ENCODE assay signal across 8 cellular contexts in the genomic region with DNA sequence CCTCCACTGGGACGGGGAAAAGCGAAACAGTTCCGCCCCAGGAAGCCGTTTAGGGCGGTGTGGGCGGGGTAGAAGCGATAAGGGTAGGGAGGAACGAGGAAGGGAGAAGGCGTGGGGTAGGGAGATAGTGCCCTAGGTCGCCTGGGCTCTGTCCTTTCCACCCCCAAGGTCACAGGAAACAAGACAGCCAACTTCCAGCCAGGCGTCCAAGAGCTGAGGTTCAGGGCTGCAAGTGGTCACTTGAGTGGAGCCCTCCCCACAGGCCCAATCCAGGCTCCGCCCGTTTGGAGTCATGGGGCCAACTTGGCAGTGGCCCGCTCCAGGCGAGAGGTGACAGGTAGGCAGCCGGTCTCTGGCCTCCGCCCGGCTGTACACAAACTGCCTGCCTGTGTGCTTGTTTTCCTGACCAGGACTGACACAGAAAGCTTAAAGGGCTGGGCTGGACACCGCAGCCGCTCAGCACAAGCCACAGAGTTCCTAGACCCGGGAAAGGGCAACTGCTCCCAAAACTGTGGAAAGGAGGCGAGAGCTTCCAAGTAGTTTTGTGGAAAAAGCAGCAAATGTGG. TPM values are rescaled to one million over a fixed set of nuclear protein-coding genes. Genes with fewer than 3 reads are reported as not detected.
A peak's percentile ranks its signal among the peaks of the same experiment; 100 is the strongest.
DNase-seq lines count a peak whose midpoint lies in the region; ATAC-seq and TF ChIP-seq lines count a peak whose summit lies in the region.

A gene with protein sequence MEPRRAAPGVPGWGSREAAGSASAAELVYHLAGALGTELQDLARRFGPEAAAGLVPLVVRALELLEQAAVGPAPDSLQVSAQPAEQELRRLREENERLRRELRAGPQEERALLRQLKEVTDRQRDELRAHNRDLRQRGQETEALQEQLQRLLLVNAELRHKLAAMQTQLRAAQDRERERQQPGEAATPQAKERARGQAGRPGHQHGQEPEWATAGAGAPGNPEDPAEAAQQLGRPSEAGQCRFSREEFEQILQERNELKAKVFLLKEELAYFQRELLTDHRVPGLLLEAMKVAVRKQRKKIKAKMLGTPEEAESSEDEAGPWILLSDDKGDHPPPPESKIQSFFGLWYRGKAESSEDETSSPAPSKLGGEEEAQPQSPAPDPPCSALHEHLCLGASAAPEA (minus strand): TSS at position 23 of the 566 bp plus-strand sequence. CDS start 62 bp downstream, outside the sequence.

- TF ChIP-seq POLR2A in tibial nerve (IDR thresholded peaks at IDR 0.05) = no peak

- H3K27ac ChIP-seq in CD8-positive, alpha-beta T cell (ENCODE audit: low read depth, low read length) = peak within 1 kb of the TSS; percentile 44
- H3K27ac ChIP-seq in SJSA1 (peak within 1 kb of the TSS; percentile 40; the same call in 1 of the 2 replicates), mesendoderm (ENCODE audit: low read depth, low read length) (peak within 1 kb of the TSS; percentile 56), tibial nerve (peak within 1 kb of the TSS; percentile 73 to 99 (median 98))

- peak within 1 kb of the TSS; percentile 74 for H3K4me3 Mint-ChIP-seq in CD8-positive, alpha-beta T cell

- peak; percentile 2 for ATAC-seq in CD8-positive, alpha-beta T cell
- ATAC-seq in HG02759 (IDR thresholded peaks at IDR 0.05; ENCODE audit: unreplicated experiment) (peak; percentile 3), GM21381 (IDR thresholded peaks at IDR 0.05; ENCODE audit: unreplicated experiment) (no peak), HG02938 (IDR thresholded peaks at IDR 0.05; ENCODE audit: unreplicated experiment) (no peak)

- no peak within 1 kb of the TSS for H2BK5ac ChIP-seq in mesendoderm (ENCODE audit: low read length)

- H3K4ac ChIP-seq in mesendoderm (ENCODE audit: low read depth, low read length) = no peak within 1 kb of the TSS

- no peak within 1 kb of the TSS for H4K8ac ChIP-seq in mesendoderm (ENCODE audit: low read depth, low read length)

- H4K5ac ChIP-seq in mesendoderm (ENCODE audit: low read length) = no peak within 1 kb of the TSS

- no peaks in the 10 kb centered on the region for H3K79me1 ChIP-seq in mesendoderm (ENCODE audit: low read length)

- H3K4me2 ChIP-seq in mesendoderm (ENCODE audit: low read length) = peak within 1 kb of the TSS; percentile 89

- peaks cover 10% of the 10 kb centered on the region for H3K4me1 ChIP-seq in CD8-positive, alpha-beta T cell (ENCODE audit: insufficient read depth, low read length)
- H3K4me1 ChIP-seq in SJSA1 (replicated peaks) = peaks cover 25% of the 10 kb centered on the region
- no peaks in the 10 kb centered on the region for H3K4me1 ChIP-seq in endocrine pancreas (ENCODE audit: control insufficient read depth, insufficient read depth, low read length)
- H3K4me1 ChIP-seq in mesendoderm (ENCODE audit: control insufficient read depth, low read depth, low read length) = peaks cover 5% of the 10 kb centered on the region
- peaks cover 0 to 53% (median 24%) of the 10 kb centered on the region in 4 donors for H3K4me1 ChIP-seq in tibial nerve

- H3K9ac ChIP-seq in endocrine pancreas (ENCODE audit: control insufficient read depth, insufficient read depth, low read length) (peak within 1 kb of the TSS; percentile 39), mesendoderm (ENCODE audit: low read length) (peak within 1 kb of the TSS; percentile 73)

- H2BK15ac ChIP-seq in mesendoderm (replicated peaks; ENCODE audit: low read depth) = no peak within 1 kb of the TSS

- H3K27ac Mint-ChIP-seq in CD8-positive, alpha-beta T cell = peak within 1 kb of the TSS; percentile 49

- no peak within 1 kb of the TSS for H2AK5ac ChIP-seq in mesendoderm (ENCODE audit: low read length)

- WGBS in mesendoderm (ENCODE audit: extremely low coverage, insufficient coverage, low lambda C conversion rate) = no CpG with 5 or more reads among the region's 22 CpGs
- 16 to 19% methylated on average over 20 to 21 of the region's 22 CpGs for WGBS in tibial nerve, 2 donors

- POLR2A ChIA-PET in CD8-positive, alpha-beta T cell (lab: Charles Lee) = interaction anchor here (1.1 to 3.6 kb wide), 6 partner anchors 11 to 752 kb away, joined by 3 to 22 read pairs (median 8); a partner anchor contains a TSS

- H2BK120ac ChIP-seq in mesendoderm (ENCODE audit: low read depth, low read length) = no peak within 1 kb of the TSS

- CTCF ChIA-PET in CD8-positive, alpha-beta T cell (lab: Charles Lee) = interaction anchor here (0.7 to 1.6 kb wide), 8 partner anchors 11 to 409 kb away, joined by 3 to 10 read pairs (median 4); no protein-coding TSS in a partner anchor

- peaks cover 10% of the 10 kb centered on the region for H3K4me1 Mint-ChIP-seq in CD8-positive, alpha-beta T cell (ENCODE audit: low read depth)

- no peaks in the 10 kb centered on the region for H3K27me3 ChIP-seq in CD8-positive, alpha-beta T cell (ENCODE audit: insufficient read depth, low read length)
- H3K27me3 ChIP-seq in SJSA1 (replicated peaks) = no peaks in the 10 kb centered on the region
- no peaks in the 10 kb centered on the region for H3K27me3 ChIP-seq in endocrine pancreas (ENCODE audit: control insufficient read depth, insufficient read depth, low read length)
- H3K27me3 ChIP-seq in mesendoderm (ENCODE audit: insufficient read depth, low read length, poor library complexity) = no peaks in the 10 kb centered on the region
- H3K27me3 ChIP-seq in tibial nerve = no peaks in the 10 kb centered on the region

- peak within 1 kb of the TSS; percentile 70 for H3K4me3 ChIP-seq in CD8-positive, alpha-beta T cell (ENCODE audit: low read depth, low read length)
- H3K4me3 ChIP-seq in SJSA1 = peak within 1 kb of the TSS; percentile 52
- H3K4me3 ChIP-seq in endocrine pancreas (ENCODE audit: control insufficient read depth, insufficient read depth, low read length) = no peak within 1 kb of the TSS
- peak within 1 kb of the TSS; percentile 19 for H3K4me3 ChIP-seq in mesendoderm (ENCODE audit: low read length)
- peak within 1 kb of the TSS; percentile 47 to 92 (median 82) for H3K4me3 ChIP-seq in tibial nerve

- no peak within 1 kb of the TSS for H3K18ac ChIP-seq in mesendoderm (ENCODE audit: low read length)

- intact Hi-C loops in CD8-positive, alpha-beta T cell (cut with DNase I, micrococcal nuclease) = loop anchor here (1.0 to 10.0 kb wide), 14 partner anchors 22 to 751 kb away; a partner anchor contains a TSS

- no peaks in the 10 kb centered on the region for H3K9me3 ChIP-seq in CD8-positive, alpha-beta T cell (ENCODE audit: low read length)
- no peaks in the 10 kb centered on the region for H3K9me3 ChIP-seq in SJSA1 (replicated peaks)
- H3K9me3 ChIP-seq in endocrine pancreas (ENCODE audit: control insufficient read depth, low read length) = no peaks in the 10 kb centered on the region
- no peaks in the 10 kb centered on the region for H3K9me3 ChIP-seq in tibial nerve

- TF ChIP-seq EP300 in tibial nerve (IDR thresholded peaks at IDR 0.05) = no peak

- peaks cover 44% of the 10 kb centered on the region for H3K36me3 Mint-ChIP-seq in CD8-positive, alpha-beta T cell

- H3K23ac ChIP-seq in mesendoderm (ENCODE audit: low read length) = no peak within 1 kb of the TSS

- H3K79me2 ChIP-seq in mesendoderm (ENCODE audit: control insufficient read depth, insufficient read depth, low read length) = no peaks in the 10 kb centered on the region

- H3K56ac ChIP-seq in mesendoderm (ENCODE audit: low read length) = peak within 1 kb of the TSS; percentile 89

- peak in 1 of 7 experiments; percentile 23 for DNase-seq in CD8-positive, alpha-beta T cell
- DNase-seq in SJSA1 (ENCODE audit: low read depth in 1 of 2, low spot score in 2 of 2) (no peak), mesendoderm (peak; percentile 70), tibial nerve (ENCODE audit: low spot score in 2 of 2) (peak; percentile 48 to 53)

- H3K36me3 ChIP-seq in CD8-positive, alpha-beta T cell (ENCODE audit: insufficient read depth, low read length) = peaks cover 43% of the 10 kb centered on the region
- H3K36me3 ChIP-seq in SJSA1 = peaks cover 59% of the 10 kb centered on the region
- H3K36me3 ChIP-seq in endocrine pancreas (ENCODE audit: control insufficient read depth, insufficient read depth, low read length) = peaks cover 17% of the 10 kb centered on the region
- peaks cover 27% of the 10 kb centered on the region for H3K36me3 ChIP-seq in mesendoderm (ENCODE audit: control insufficient read depth, insufficient read depth, low read length)
- H3K36me3 ChIP-seq in tibial nerve = peaks cover 3 to 46% (median 41%) of the 10 kb centered on the region in 3 donors

- H3K9me3 Mint-ChIP-seq in CD8-positive, alpha-beta T cell = no peaks in the 10 kb centered on the region

- no peaks in the 10 kb centered on the region for H3K27me3 Mint-ChIP-seq in CD8-positive, alpha-beta T cell (ENCODE audit: low read depth)

- no peak for TF ChIP-seq CTCF in CD8-positive, alpha-beta T cell (IDR thresholded peaks at IDR 0.05)
- no peak for TF ChIP-seq CTCF in tibial nerve (IDR thresholded peaks at IDR 0.05)

RNA-seq across cellular contexts. Expression of the gene that starts here (rescaled TPM):
- total RNA-seq in CD8-positive, alpha-beta T cell = 1 to 10 TPM; 1.1 to 1.4 TPM
- 0.22 and 1.0 TPM in 2 replicates for total RNA-seq in SJSA1 (2014; rRNA removed; shearing (Covaris generic))
- polyA plus RNA-seq in mesendoderm (2013, experiment 1 of 2) = 8.7 TPM
- 8.5 TPM for polyA plus RNA-seq in mesendoderm (2013, experiment 2 of 2)
- 10 to 100 TPM; 17.6 to 59.1 (median 57.3) TPM for total RNA-seq in tibial nerve

Comparison
In these comparisons a context has a peak if more than half of its experiments do, and no peak if none do; other contexts are left out.
1. ATAC-seq: peak in CD8-positive, alpha-beta T cell (single experiment) and HG02759 (single experiment); none in GM21381 (single experiment) and HG02938 (single experiment).
2. DNase-seq: peak in mesendoderm (single experiment) and tibial nerve (2 of 2); none in SJSA1 (0 of 2).
3. H3K27ac ChIP-seq: peak in every context shown above with its lines; median percentile 98 in tibial nerve; 56 in mesendoderm; 44 in CD8-positive, alpha-beta T cell; 40 in SJSA1.